ENCODE assay signal across 8 cellular contexts in genomic region chr19:40598121-40598917, GRCh38. TPM values are rescaled to one million over a fixed set of nuclear protein-coding genes. Genes with fewer than 3 reads are reported as not detected.
DNase-seq lines count a peak whose midpoint lies in the region; ATAC-seq and TF ChIP-seq lines count a peak whose summit lies in the region.

No MANE protein-coding gene starts in this region.

- ATAC-seq in HG02970 (IDR thresholded peaks at IDR 0.05; ENCODE audit: low FRiP score, unreplicated experiment) = no peak

- peaks cover 42% of the 10 kb centered on the region for H3K27me3 Mint-ChIP-seq in IgD-negative memory B cell

- no peaks in the 10 kb centered on the region for H3K36me3 Mint-ChIP-seq in IgD-negative memory B cell

- H3K4me1 Mint-ChIP-seq in IgD-negative memory B cell = peaks cover 10 to 23% (median 16%) of the 10 kb centered on the region in 3 donors

- H3K4me3 Mint-ChIP-seq in IgD-negative memory B cell = peak overlapping the region in 3 of 4 donors; percentile 28 to 57 (median 45)

- peak; percentile 99 for TF ChIP-seq CTCF in epithelial cell of proximal tubule (conservative IDR thresholded peaks at IDR 0.05; ENCODE audit: low read depth, low read length)

- peaks cover 0 to 1% (median 0%) of the 10 kb centered on the region in 3 donors for H3K9me3 Mint-ChIP-seq in IgD-negative memory B cell

- peak overlapping the region in 2 of 3 donors; percentile 23 to 67 for H3K27ac Mint-ChIP-seq in IgD-negative memory B cell

- DNase-seq in DMS153 (lab: John Stamatoyannopoulos, UW) (peak; percentile 76), OCI-M1 (lab: John Stamatoyannopoulos, UW) (peak; percentile 96), activated T-cell treated with anti-CD3 and anti-CD28 coated beads for 24 hours (ENCODE audit: low read depth) (peak; percentile 78), epithelial cell of proximal tubule (ENCODE audit: low read depth) (no peak), myocyte (ENCODE audit: low read depth) (peak; percentile 87)
- DNase-seq in stimulated activated CD8-positive, alpha-beta memory T cell treated with anti-CD3 and anti-CD28 coated beads, Interleukin-7, amount 100 ng/mL, for 4 hours (ENCODE audit: low read depth in 2 of 2) = peak; percentile 65 to 67

- peak overlapping the region; percentile 51 for H3K4me3 ChIP-seq in epithelial cell of proximal tubule (ENCODE audit: low read depth, low read length)

RNA-seq across cellular contexts. Expression of gene LTBP4, which starts 2.9 kb away (rescaled TPM):
- polyA plus RNA-seq in IgD-negative memory B cell = 22.1 TPM
- total RNA-seq in epithelial cell of proximal tubule (24.4 and 149 TPM in 2 replicates), myocyte (3.7 and 11.0 TPM in 2 replicates)
- polyA plus RNA-seq in myocyte (2012) = 12.3 TPM

RNA-seq across cellular contexts. Expression of gene SHKBP1, which starts 21.6 kb away (rescaled TPM):
- polyA plus RNA-seq in IgD-negative memory B cell = 210 TPM
- total RNA-seq in epithelial cell of proximal tubule (108 and 113 TPM in 2 replicates), myocyte (27.8 and 32.2 TPM in 2 replicates)
- 43.1 TPM for polyA plus RNA-seq in myocyte (2012)
